22 cellular contexts compared by ENCODE assay signal in genomic region chr15:27673766-27674445, GRCh38.
"Had no signal": no experiment of that assay in that cellular context is flagged by ENCODE, and none has a peak within 500 bp of the region (broad histone marks: within the 10 kb centered on the region; RNA-seq: fewer than 3 reads in every experiment).

No MANE protein-coding gene starts in this region.

- H3K4me1 ChIP-seq: colonic mucosa, esophagus squamous epithelium, foreskin keratinocyte, gastrocnemius medialis, heart left ventricle had no signal

- H3K4me3 Mint-ChIP-seq: dendritic cell treated with granulocyte-macrophage colony-stimulating factor and Interleukin-4, amounts not matched to agents 40 ng/mL and 50 ng/mL, for 4 days; effector memory CD8-positive, alpha-beta T cell; endodermal cell had no signal

- H3K9me3 Mint-ChIP-seq: endodermal cell had no signal

- H3K9me3 ChIP-seq: colonic mucosa, esophagus muscularis mucosa, esophagus squamous epithelium, gastrocnemius medialis, gastroesophageal sphincter, heart left ventricle had no signal

- ATAC-seq: effector memory CD8-positive, alpha-beta T cell; esophagus mucosa; foreskin keratinocyte; gastrocnemius medialis; gastroesophageal sphincter; heart left ventricle had no signal

- H3K27ac ChIP-seq: colonic mucosa, dorsolateral prefrontal cortex, epithelial cell of prostate, esophagus muscularis mucosa, esophagus squamous epithelium, foreskin keratinocyte, gastrocnemius medialis, gastroesophageal sphincter, heart left ventricle had no signal

- H3K27me3 Mint-ChIP-seq: dendritic cell treated with granulocyte-macrophage colony-stimulating factor and Interleukin-4, amounts not matched to agents 40 ng/mL and 50 ng/mL, for 4 days; effector memory CD8-positive, alpha-beta T cell had no signal

- H3K27ac Mint-ChIP-seq: dendritic cell treated with granulocyte-macrophage colony-stimulating factor and Interleukin-4, amounts not matched to agents 40 ng/mL and 50 ng/mL, for 4 days; effector memory CD8-positive, alpha-beta T cell; endodermal cell had no signal

- H3K4me3 ChIP-seq: colonic mucosa, dorsolateral prefrontal cortex, esophagus muscularis mucosa, esophagus squamous epithelium, gastrocnemius medialis, gastroesophageal sphincter, heart left ventricle had no signal

- DNase-seq: colonic mucosa; cortex of kidney; dermis blood vessel endothelial cell; dorsolateral prefrontal cortex; effector CD4-positive, alpha-beta T cell; effector CD8-positive, alpha-beta T cell; effector memory CD4-positive, alpha-beta T cell; effector memory CD8-positive, alpha-beta T cell; endodermal cell; erythroblast; esophagus squamous epithelium; foreskin fibroblast; foreskin keratinocyte; foreskin melanocyte; gastrocnemius medialis; glutamatergic neuron; heart left ventricle had no signal

- H3K27me3 ChIP-seq: colonic mucosa, dorsolateral prefrontal cortex, esophagus muscularis mucosa, esophagus squamous epithelium, foreskin keratinocyte, gastrocnemius medialis, heart left ventricle had no signal

- H3K36me3 ChIP-seq: colonic mucosa, esophagus muscularis mucosa, esophagus squamous epithelium, gastrocnemius medialis, gastroesophageal sphincter, heart left ventricle had no signal
